ENCODE assay signal across 15 cellular contexts in the genomic region with DNA sequence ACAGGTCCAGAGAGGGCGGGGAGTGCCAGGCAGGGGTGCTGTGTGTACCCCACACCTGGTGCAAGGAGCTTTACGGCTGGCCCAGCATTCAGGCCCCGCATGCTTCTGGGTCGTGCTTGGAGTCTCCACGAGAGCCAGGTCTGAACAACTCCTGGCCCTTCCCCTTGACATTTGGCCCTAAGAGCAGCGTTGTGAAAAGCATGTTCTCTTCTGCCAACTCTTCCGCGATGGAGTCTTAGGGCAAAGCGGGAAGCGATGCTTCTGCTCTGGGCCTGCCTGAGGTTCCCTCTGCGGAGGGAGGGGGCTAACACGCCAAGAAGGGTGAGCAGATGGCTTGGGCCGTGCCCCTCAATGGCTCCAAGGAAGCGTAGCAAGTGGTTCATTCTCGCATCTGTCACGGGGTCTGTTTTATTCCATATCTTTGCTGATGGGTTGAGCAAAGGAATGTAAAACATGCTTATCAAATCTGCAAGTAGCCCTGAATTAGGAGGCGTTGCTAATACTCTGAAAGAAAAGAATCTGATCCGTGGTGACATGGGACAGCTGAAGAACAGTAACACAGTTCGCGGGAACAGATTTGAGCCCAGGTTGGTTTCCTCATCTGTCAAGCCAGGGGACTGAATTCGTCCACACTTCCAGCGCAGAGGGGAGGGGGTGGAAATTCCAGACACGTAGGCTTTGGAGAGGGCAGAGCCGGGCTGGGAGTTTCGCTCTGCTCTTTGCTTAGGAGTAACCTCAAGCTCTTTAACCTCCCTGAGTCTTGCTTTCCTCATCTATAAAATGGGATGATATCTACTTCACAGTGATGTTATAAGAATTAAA. TPM values are rescaled to one million over a fixed set of nuclear protein-coding genes. Genes with fewer than 3 reads are reported as not detected.
A peak's percentile ranks its signal among the peaks of the same experiment; 100 is the strongest.
DNase-seq lines count a peak whose midpoint lies in the region; ATAC-seq and TF ChIP-seq lines count a peak whose summit lies in the region.
"Had no signal": no experiment of that assay in that cellular context is flagged by ENCODE, and none has a peak within 500 bp of the region (broad histone marks: within the 10 kb centered on the region; RNA-seq: fewer than 3 reads in every experiment).

No MANE protein-coding gene starts in this region.

- H3K36me3 Mint-ChIP-seq in stimulated activated naive CD8-positive, alpha-beta T cell treated with anti-CD3 and anti-CD28 coated beads, Interleukin-15, Interleukin-2, amounts not matched to agents 100 ng/mL and 50 ng/mL, for 24 hours (ENCODE audit: low read depth), result peaks cover 77% of the 10 kb centered on the region

- no peaks in the 10 kb centered on the region for H3K27me3 Mint-ChIP-seq in stimulated activated naive CD8-positive, alpha-beta T cell treated with anti-CD3 and anti-CD28 coated beads, Interleukin-15, Interleukin-2, amounts not matched to agents 100 ng/mL and 50 ng/mL, for 24 hours

- H3K27ac Mint-ChIP-seq in stimulated activated naive CD8-positive, alpha-beta T cell treated with anti-CD3 and anti-CD28 coated beads, Interleukin-15, Interleukin-2, amounts not matched to agents 100 ng/mL and 50 ng/mL, for 24 hours, result peak overlapping the region; percentile 11

- H3K36me3 ChIP-seq in WERI-Rb-1 (peaks cover 7% of the 10 kb centered on the region), vagina (no peaks in the 10 kb centered on the region)

- ATAC-seq in stimulated activated naive CD8-positive, alpha-beta T cell treated with anti-CD3 and anti-CD28 coated beads, Interleukin-15, Interleukin-2, amounts not matched to agents 100 U/mL and 50 U/mL, for 24 hours, result no peak
- no peak for ATAC-seq in HG02610 (IDR thresholded peaks at IDR 0.05; ENCODE audit: unreplicated experiment)

- H3K27ac ChIP-seq in WERI-Rb-1 (no peak overlapping the region; the same call in 1 of the 2 replicates), vagina (peak overlapping the region; percentile 51)
- H3K27ac ChIP-seq: hepatocyte had no signal

- no peaks in the 10 kb centered on the region for H3K27me3 ChIP-seq in WERI-Rb-1 (ENCODE audit: insufficient read depth, low read depth, severe bottlenecking)
- H3K27me3 ChIP-seq in vagina, result no peaks in the 10 kb centered on the region
- H3K27me3 ChIP-seq: hepatocyte, tibial nerve had no signal

- no peaks in the 10 kb centered on the region for H3K9me3 Mint-ChIP-seq in stimulated activated naive CD8-positive, alpha-beta T cell treated with anti-CD3 and anti-CD28 coated beads, Interleukin-15, Interleukin-2, amounts not matched to agents 100 ng/mL and 50 ng/mL, for 24 hours

- peaks cover 61% of the 10 kb centered on the region for H3K4me1 ChIP-seq in vagina

- peaks cover 80% of the 10 kb centered on the region for H3K4me1 Mint-ChIP-seq in stimulated activated naive CD8-positive, alpha-beta T cell treated with anti-CD3 and anti-CD28 coated beads, Interleukin-15, Interleukin-2, amounts not matched to agents 100 ng/mL and 50 ng/mL, for 24 hours (ENCODE audit: low read depth)

- no peak overlapping the region for H3K4me3 Mint-ChIP-seq in stimulated activated naive CD8-positive, alpha-beta T cell treated with anti-CD3 and anti-CD28 coated beads, Interleukin-15, Interleukin-2, amounts not matched to agents 100 ng/mL and 50 ng/mL, for 24 hours

- TF ChIP-seq CTCF in WERI-Rb-1 (IDR thresholded peaks at IDR 0.05; ENCODE audit: low read depth, low read length) (no peak), vagina (IDR thresholded peaks at IDR 0.05) (no peak)

- intact Hi-C loops in vagina (cut with DNase I), result no loop called here

- H3K9me3 ChIP-seq in WERI-Rb-1 (ENCODE audit: severe bottlenecking), result no peaks in the 10 kb centered on the region
- H3K9me3 ChIP-seq in vagina, result no peaks in the 10 kb centered on the region
- H3K9me3 ChIP-seq: tibial nerve had no signal

- no peak for DNase-seq in stimulated activated naive CD8-positive, alpha-beta T cell treated with anti-CD3 and anti-CD28 coated beads, Interleukin-15, Interleukin-2, amounts not matched to agents 100 U/mL and 50 U/mL, for 24 hours
- DNase-seq in WERI-Rb-1, result peak; percentile 76
- peak; percentile 58 for DNase-seq in left kidney (ENCODE audit: low read depth, low spot score)
- no peak for DNase-seq in vagina (ENCODE audit: extremely low spot score in 2 of 2)
- DNase-seq in NCI-H774 (lab: John Stamatoyannopoulos, UW), result no peak
- no peak for DNase-seq in NCI-H345 treated with DMSO at 0.1 percent for 48 hours (lab: John Stamatoyannopoulos, UW; ENCODE audit: unreplicated experiment)
- DNase-seq: ACHN; activated CD8-positive, alpha-beta memory T cell treated with anti-CD3 and anti-CD28 coated beads for 24 hours; activated effector memory CD4-positive, alpha-beta T cell treated with anti-CD3 and anti-CD28 coated beads, Interleukin-2, amount 50 U/mL, for 16 hours; kidney glomerular epithelial cell; MM.1S had no signal

- no peak for TF ChIP-seq POLR2A in vagina (IDR thresholded peaks at IDR 0.05)

- no peak overlapping the region for H3K4me3 ChIP-seq in WERI-Rb-1 (ENCODE audit: low read depth, low read length)
- H3K4me3 ChIP-seq in vagina, result no peak overlapping the region
- H3K4me3 ChIP-seq: hepatocyte, tibial nerve had no signal

RNA-seq across cellular contexts. Expression of a gene that starts 38.0 kb away (rescaled TPM):
- 28.0 TPM for total RNA-seq in vagina

Comparison
In these comparisons a context has a peak if more than half of its experiments do, and no peak if none do; other contexts are left out.
1. DNase-seq: peak in WERI-Rb-1 (single experiment) and left kidney (single experiment); none in stimulated activated naive CD8-positive, alpha-beta T cell treated with anti-CD3 and anti-CD28 coated beads, Interleukin-15, Interleukin-2, amounts not matched to agents 100 U/mL and 50 U/mL, for 24 hours (single experiment), vagina (0 of 2), NCI-H774 (single experiment) and NCI-H345 treated with DMSO at 0.1 percent for 48 hours (single experiment).